ENCODE assay signal across 1 cellular context in the genomic region with DNA sequence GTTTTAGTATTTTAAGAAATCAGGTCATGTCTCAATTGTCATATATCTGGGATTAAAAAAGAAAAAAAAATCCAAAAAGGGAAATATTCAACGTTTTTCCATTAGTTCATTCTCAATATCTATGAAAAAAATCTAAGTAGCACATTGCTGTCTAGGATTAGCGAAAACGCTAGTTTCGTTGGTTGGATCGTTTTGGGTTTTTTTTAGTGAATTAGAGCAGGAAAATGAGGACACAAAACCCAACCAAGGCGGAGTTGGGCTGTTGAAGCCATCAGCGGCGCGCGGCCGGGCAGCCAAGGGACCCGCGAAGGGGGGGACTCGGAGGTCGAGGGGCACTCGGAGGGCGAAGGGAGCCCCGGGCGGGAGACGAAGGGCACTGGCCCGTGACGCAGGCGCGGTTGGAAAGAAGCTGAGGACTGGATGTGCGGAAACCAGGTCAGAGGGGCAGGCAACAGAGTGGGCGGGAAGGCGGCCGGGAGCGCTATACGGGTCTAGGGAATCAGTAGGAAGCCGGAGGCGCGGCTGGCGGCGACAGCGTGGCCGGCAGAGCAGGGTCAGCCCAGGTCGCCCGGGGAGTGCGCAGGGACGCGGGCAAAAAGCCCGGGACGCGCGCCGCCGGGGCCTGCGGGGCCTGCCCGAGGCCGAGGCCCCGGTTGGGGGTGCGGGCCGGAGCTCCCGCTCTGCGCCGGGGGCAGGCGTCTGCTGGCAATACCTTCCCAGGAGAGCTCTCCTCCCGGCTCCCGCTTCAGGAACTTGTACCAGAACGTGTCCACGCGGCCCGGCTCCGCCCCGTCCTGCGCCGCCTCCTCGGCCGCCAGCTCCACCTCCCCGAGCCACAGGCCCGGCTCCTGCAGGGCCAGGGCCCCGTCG.
TF ChIP-seq lines count a peak whose summit lies in the region.

No MANE protein-coding gene starts in this region.

TF ChIP-seq in GM12878, 131 proteins besides CTCF, POLR2A, EP300 and RAD21 (continued from another document):
- TF ChIP-seq, protein P1, sequence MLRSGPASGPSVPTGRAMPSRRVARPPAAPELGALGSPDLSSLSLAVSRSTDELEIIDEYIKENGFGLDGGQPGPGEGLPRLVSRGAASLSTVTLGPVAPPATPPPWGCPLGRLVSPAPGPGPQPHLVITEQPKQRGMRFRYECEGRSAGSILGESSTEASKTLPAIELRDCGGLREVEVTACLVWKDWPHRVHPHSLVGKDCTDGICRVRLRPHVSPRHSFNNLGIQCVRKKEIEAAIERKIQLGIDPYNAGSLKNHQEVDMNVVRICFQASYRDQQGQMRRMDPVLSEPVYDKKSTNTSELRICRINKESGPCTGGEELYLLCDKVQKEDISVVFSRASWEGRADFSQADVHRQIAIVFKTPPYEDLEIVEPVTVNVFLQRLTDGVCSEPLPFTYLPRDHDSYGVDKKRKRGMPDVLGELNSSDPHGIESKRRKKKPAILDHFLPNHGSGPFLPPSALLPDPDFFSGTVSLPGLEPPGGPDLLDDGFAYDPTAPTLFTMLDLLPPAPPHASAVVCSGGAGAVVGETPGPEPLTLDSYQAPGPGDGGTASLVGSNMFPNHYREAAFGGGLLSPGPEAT (IDR thresholded peaks at IDR 0.05; ENCODE audit: low read depth), result 0 out of 2 replicates have a peak, but pooled peaks have one; percentile 38
- TF ChIP-seq, protein P2, sequence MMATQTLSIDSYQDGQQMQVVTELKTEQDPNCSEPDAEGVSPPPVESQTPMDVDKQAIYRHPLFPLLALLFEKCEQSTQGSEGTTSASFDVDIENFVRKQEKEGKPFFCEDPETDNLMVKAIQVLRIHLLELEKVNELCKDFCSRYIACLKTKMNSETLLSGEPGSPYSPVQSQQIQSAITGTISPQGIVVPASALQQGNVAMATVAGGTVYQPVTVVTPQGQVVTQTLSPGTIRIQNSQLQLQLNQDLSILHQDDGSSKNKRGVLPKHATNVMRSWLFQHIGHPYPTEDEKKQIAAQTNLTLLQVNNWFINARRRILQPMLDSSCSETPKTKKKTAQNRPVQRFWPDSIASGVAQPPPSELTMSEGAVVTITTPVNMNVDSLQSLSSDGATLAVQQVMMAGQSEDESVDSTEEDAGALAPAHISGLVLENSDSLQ (IDR thresholded peaks at IDR 0.05), result no peak
- TF ChIP-seq NFYA (IDR thresholded peaks at IDR 0.05; ENCODE audit: borderline replicate concordance, low read depth, low read length), result no peak
- no peak for TF ChIP-seq ZNF217 (IDR thresholded peaks at IDR 0.05)
- TF ChIP-seq MYC (IDR thresholded peaks at IDR 0.05; ENCODE audit: insufficient read depth, insufficient read length, insufficient replicate concordance, low read length, severe bottlenecking), result peak; percentile 58
- TF ChIP-seq ZNF207 (IDR thresholded peaks at IDR 0.05; ENCODE audit: borderline replicate concordance), result no peak
- no peak for TF ChIP-seq NFIC (IDR thresholded peaks at IDR 0.05; ENCODE audit: low read depth, low read length)
- TF ChIP-seq, protein P3, sequence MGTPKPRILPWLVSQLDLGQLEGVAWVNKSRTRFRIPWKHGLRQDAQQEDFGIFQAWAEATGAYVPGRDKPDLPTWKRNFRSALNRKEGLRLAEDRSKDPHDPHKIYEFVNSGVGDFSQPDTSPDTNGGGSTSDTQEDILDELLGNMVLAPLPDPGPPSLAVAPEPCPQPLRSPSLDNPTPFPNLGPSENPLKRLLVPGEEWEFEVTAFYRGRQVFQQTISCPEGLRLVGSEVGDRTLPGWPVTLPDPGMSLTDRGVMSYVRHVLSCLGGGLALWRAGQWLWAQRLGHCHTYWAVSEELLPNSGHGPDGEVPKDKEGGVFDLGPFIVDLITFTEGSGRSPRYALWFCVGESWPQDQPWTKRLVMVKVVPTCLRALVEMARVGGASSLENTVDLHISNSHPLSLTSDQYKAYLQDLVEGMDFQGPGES (IDR thresholded peaks at IDR 0.05), result no peak
- TF ChIP-seq ATF7 (IDR thresholded peaks at IDR 0.05; ENCODE audit: low read depth), result no peak
- no peak for TF ChIP-seq ZZZ3 (IDR thresholded peaks at IDR 0.05; ENCODE audit: control insufficient read depth, insufficient read length, low read depth)
- no peak for TF ChIP-seq YBX1 (IDR thresholded peaks at IDR 0.05)
- TF ChIP-seq STAT1 (conservative IDR thresholded peaks at IDR 0.05), result no peak
- no peak for TF ChIP-seq BCL11A (IDR thresholded peaks at IDR 0.05; ENCODE audit: low read depth, low read length)
- TF ChIP-seq RB1 (IDR thresholded peaks at IDR 0.05; ENCODE audit: borderline replicate concordance), result no peak
- 0 out of 2 replicates have a peak, but pooled peaks have one; percentile 33 for TF ChIP-seq PML (IDR thresholded peaks at IDR 0.05; ENCODE audit: low read length)
- TF ChIP-seq, protein P4, sequence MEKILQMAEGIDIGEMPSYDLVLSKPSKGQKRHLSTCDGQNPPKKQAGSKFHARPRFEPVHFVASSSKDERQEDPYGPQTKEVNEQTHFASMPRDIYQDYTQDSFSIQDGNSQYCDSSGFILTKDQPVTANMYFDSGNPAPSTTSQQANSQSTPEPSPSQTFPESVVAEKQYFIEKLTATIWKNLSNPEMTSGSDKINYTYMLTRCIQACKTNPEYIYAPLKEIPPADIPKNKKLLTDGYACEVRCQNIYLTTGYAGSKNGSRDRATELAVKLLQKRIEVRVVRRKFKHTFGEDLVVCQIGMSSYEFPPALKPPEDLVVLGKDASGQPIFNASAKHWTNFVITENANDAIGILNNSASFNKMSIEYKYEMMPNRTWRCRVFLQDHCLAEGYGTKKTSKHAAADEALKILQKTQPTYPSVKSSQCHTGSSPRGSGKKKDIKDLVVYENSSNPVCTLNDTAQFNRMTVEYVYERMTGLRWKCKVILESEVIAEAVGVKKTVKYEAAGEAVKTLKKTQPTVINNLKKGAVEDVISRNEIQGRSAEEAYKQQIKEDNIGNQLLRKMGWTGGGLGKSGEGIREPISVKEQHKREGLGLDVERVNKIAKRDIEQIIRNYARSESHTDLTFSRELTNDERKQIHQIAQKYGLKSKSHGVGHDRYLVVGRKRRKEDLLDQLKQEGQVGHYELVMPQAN (conservative IDR thresholded peaks at IDR 0.05), result peak; percentile 29
- TF ChIP-seq SIX5 (IDR thresholded peaks at IDR 0.05; ENCODE audit: low read depth, low read length, severe bottlenecking), result no peak
- TF ChIP-seq, protein P5, sequence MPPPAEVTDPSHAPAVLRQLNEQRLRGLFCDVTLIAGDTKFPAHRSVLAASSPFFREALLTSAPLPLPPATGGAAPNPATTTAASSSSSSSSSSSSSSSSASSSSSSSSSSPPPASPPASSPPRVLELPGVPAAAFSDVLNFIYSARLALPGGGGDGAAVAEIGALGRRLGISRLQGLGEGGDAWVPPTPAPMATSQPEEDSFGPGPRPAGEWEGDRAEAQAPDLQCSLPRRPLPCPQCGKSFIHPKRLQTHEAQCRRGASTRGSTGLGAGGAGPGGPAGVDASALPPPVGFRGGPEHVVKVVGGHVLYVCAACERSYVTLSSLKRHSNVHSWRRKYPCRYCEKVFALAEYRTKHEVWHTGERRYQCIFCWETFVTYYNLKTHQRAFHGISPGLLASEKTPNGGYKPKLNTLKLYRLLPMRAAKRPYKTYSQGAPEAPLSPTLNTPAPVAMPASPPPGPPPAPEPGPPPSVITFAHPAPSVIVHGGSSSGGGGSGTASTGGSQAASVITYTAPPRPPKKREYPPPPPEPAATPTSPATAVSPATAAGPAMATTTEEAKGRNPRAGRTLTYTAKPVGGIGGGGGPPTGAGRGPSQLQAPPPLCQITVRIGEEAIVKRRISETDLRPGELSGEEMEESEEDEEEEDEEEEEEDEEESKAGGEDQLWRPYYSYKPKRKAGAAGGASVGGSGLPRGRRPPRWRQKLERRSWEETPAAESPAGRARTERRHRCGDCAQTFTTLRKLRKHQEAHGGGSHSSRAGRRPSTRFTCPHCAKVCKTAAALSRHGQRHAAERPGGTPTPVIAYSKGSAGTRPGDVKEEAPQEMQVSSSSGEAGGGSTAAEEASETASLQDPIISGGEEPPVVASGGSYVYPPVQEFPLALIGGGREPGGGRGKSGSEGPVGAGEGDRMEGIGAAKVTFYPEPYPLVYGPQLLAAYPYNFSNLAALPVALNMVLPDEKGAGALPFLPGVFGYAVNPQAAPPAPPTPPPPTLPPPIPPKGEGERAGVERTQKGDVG (CRISPR knock-in tag; IDR thresholded peaks at IDR 0.05), result no peak
- TF ChIP-seq IKZF2 (IDR thresholded peaks at IDR 0.05), result peak; percentile 72 to 73
- peak; percentile 76 for TF ChIP-seq RBBP5 (conservative IDR thresholded peaks at IDR 0.05)
- peak; percentile 83; the same call in 1 of the 2 replicates for TF ChIP-seq GATAD2B (conservative IDR thresholded peaks at IDR 0.05; ENCODE audit: low read depth)
- TF ChIP-seq, protein P6, sequence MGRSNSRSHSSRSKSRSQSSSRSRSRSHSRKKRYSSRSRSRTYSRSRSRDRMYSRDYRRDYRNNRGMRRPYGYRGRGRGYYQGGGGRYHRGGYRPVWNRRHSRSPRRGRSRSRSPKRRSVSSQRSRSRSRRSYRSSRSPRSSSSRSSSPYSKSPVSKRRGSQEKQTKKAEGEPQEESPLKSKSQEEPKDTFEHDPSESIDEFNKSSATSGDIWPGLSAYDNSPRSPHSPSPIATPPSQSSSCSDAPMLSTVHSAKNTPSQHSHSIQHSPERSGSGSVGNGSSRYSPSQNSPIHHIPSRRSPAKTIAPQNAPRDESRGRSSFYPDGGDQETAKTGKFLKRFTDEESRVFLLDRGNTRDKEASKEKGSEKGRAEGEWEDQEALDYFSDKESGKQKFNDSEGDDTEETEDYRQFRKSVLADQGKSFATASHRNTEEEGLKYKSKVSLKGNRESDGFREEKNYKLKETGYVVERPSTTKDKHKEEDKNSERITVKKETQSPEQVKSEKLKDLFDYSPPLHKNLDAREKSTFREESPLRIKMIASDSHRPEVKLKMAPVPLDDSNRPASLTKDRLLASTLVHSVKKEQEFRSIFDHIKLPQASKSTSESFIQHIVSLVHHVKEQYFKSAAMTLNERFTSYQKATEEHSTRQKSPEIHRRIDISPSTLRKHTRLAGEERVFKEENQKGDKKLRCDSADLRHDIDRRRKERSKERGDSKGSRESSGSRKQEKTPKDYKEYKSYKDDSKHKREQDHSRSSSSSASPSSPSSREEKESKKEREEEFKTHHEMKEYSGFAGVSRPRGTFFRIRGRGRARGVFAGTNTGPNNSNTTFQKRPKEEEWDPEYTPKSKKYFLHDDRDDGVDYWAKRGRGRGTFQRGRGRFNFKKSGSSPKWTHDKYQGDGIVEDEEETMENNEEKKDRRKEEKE (IDR thresholded peaks at IDR 0.05), result no peak
- TF ChIP-seq ETV6 (conservative IDR thresholded peaks at IDR 0.05 in 1 of 2, IDR thresholded peaks at IDR 0.05 in 1 of 2; ENCODE audit: borderline replicate concordance in 1 of 2, low read depth in 1 of 2), result no peak
- TF ChIP-seq RUNX3 (IDR thresholded peaks at IDR 0.05; ENCODE audit: low read length), result peak; percentile 42; the same call in 1 of the 2 replicates
- TF ChIP-seq MTA3 (IDR thresholded peaks at IDR 0.05; ENCODE audit: borderline replicate concordance, low read length), result no peak
- TF ChIP-seq, protein P7, sequence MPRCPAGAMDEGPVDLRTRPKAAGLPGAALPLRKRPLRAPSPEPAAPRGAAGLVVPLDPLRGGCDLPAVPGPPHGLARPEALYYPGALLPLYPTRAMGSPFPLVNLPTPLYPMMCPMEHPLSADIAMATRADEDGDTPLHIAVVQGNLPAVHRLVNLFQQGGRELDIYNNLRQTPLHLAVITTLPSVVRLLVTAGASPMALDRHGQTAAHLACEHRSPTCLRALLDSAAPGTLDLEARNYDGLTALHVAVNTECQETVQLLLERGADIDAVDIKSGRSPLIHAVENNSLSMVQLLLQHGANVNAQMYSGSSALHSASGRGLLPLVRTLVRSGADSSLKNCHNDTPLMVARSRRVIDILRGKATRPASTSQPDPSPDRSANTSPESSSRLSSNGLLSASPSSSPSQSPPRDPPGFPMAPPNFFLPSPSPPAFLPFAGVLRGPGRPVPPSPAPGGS (IDR thresholded peaks at IDR 0.05; ENCODE audit: borderline replicate concordance, insufficient read depth, low read depth, low read length, poor library complexity, severe bottlenecking), result peak; percentile 10
- TF ChIP-seq TCF12 (IDR thresholded peaks at IDR 0.05; ENCODE audit: low read depth, low read length), result peak; percentile 20; the same call in 1 of the 2 replicates
- TF ChIP-seq SP1 (IDR thresholded peaks at IDR 0.05; ENCODE audit: low read depth, low read length), result peak; percentile 39
- 0 out of 2 replicates have a peak, but pooled peaks have one; percentile 53 for TF ChIP-seq NBN (IDR thresholded peaks at IDR 0.05)
- TF ChIP-seq, protein P8, sequence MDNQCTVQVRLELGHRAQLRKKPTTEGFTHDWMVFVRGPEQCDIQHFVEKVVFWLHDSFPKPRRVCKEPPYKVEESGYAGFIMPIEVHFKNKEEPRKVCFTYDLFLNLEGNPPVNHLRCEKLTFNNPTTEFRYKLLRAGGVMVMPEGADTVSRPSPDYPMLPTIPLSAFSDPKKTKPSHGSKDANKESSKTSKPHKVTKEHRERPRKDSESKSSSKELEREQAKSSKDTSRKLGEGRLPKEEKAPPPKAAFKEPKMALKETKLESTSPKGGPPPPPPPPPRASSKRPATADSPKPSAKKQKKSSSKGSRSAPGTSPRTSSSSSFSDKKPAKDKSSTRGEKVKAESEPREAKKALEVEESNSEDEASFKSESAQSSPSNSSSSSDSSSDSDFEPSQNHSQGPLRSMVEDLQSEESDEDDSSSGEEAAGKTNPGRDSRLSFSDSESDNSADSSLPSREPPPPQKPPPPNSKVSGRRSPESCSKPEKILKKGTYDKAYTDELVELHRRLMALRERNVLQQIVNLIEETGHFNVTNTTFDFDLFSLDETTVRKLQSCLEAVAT (IDR thresholded peaks at IDR 0.05), result 0 out of 2 replicates have a peak, but pooled peaks have one; percentile 34
